2 cellular contexts compared by ENCODE assay signal in the genomic region with DNA sequence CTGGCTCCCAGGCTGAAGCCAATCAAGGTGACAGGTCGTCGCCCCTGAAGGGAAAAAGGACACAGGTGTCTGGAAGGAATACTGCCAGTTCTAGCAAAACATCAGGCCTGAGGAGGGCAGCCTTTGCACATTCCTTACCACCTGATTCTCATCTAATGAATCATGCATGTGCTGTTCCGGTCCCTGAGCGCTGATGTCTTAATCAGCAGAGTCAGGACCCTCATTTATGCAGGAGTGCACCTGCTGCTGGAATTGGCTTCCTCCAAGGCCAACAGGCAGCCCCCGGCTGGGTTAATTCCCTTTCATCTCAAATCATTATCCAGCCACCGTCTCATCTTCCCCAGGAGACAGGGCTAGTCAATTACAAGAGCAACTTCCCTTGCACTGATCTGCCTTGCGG.
TF ChIP-seq lines count a peak whose summit lies in the region.

No MANE protein-coding gene starts in this region.

TF ChIP-seq in SK-N-SH treated with all-trans-retinoic acid at 6 μM for 48 hours, 23 proteins besides CTCF, POLR2A, EP300 and RAD21 (continued from another document):
- TF ChIP-seq, protein P1, sequence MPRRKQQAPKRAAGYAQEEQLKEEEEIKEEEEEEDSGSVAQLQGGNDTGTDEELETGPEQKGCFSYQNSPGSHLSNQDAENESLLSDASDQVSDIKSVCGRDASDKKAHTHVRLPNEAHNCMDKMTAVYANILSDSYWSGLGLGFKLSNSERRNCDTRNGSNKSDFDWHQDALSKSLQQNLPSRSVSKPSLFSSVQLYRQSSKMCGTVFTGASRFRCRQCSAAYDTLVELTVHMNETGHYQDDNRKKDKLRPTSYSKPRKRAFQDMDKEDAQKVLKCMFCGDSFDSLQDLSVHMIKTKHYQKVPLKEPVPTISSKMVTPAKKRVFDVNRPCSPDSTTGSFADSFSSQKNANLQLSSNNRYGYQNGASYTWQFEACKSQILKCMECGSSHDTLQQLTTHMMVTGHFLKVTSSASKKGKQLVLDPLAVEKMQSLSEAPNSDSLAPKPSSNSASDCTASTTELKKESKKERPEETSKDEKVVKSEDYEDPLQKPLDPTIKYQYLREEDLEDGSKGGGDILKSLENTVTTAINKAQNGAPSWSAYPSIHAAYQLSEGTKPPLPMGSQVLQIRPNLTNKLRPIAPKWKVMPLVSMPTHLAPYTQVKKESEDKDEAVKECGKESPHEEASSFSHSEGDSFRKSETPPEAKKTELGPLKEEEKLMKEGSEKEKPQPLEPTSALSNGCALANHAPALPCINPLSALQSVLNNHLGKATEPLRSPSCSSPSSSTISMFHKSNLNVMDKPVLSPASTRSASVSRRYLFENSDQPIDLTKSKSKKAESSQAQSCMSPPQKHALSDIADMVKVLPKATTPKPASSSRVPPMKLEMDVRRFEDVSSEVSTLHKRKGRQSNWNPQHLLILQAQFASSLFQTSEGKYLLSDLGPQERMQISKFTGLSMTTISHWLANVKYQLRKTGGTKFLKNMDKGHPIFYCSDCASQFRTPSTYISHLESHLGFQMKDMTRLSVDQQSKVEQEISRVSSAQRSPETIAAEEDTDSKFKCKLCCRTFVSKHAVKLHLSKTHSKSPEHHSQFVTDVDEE (CRISPR knock-in tag; IDR thresholded peaks at IDR 0.05) = no peak
- TF ChIP-seq, protein P2, sequence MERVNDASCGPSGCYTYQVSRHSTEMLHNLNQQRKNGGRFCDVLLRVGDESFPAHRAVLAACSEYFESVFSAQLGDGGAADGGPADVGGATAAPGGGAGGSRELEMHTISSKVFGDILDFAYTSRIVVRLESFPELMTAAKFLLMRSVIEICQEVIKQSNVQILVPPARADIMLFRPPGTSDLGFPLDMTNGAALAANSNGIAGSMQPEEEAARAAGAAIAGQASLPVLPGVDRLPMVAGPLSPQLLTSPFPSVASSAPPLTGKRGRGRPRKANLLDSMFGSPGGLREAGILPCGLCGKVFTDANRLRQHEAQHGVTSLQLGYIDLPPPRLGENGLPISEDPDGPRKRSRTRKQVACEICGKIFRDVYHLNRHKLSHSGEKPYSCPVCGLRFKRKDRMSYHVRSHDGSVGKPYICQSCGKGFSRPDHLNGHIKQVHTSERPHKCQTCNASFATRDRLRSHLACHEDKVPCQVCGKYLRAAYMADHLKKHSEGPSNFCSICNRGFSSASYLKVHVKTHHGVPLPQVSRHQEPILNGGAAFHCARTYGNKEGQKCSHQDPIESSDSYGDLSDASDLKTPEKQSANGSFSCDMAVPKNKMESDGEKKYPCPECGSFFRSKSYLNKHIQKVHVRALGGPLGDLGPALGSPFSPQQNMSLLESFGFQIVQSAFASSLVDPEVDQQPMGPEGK (CRISPR knock-in tag; IDR thresholded peaks at IDR 0.05; ENCODE audit: borderline replicate concordance) = no peak
- TF ChIP-seq RARB (CRISPR knock-in tag; IDR thresholded peaks at IDR 0.05) = no peak
- TF ChIP-seq ZNF565 (CRISPR knock-in tag; conservative IDR thresholded peaks at IDR 0.05; ENCODE audit: low read depth) = no peak
- TF ChIP-seq TOX (CRISPR knock-in tag; IDR thresholded peaks at IDR 0.05; ENCODE audit: borderline replicate concordance) = no peak
- TF ChIP-seq, protein P3, sequence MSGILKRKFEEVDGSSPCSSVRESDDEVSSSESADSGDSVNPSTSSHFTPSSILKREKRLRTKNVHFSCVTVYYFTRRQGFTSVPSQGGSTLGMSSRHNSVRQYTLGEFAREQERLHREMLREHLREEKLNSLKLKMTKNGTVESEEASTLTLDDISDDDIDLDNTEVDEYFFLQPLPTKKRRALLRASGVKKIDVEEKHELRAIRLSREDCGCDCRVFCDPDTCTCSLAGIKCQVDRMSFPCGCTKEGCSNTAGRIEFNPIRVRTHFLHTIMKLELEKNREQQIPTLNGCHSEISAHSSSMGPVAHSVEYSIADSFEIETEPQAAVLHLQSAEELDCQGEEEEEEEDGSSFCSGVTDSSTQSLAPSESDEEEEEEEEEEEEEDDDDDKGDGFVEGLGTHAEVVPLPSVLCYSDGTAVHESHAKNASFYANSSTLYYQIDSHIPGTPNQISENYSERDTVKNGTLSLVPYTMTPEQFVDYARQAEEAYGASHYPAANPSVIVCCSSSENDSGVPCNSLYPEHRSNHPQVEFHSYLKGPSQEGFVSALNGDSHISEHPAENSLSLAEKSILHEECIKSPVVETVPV (CRISPR knock-in tag; IDR thresholded peaks at IDR 0.05) = no peak
- TF ChIP-seq ESRRG (CRISPR knock-in tag; IDR thresholded peaks at IDR 0.05) = no peak
- TF ChIP-seq, protein P4, sequence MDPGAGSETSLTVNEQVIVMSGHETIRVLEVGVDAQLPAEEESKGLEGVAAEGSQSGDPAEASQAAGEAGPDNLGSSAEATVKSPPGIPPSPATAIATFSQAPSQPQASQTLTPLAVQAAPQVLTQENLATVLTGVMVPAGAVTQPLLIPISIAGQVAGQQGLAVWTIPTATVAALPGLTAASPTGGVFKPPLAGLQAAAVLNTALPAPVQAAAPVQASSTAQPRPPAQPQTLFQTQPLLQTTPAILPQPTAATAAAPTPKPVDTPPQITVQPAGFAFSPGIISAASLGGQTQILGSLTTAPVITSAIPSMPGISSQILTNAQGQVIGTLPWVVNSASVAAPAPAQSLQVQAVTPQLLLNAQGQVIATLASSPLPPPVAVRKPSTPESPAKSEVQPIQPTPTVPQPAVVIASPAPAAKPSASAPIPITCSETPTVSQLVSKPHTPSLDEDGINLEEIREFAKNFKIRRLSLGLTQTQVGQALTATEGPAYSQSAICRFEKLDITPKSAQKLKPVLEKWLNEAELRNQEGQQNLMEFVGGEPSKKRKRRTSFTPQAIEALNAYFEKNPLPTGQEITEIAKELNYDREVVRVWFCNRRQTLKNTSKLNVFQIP (CRISPR knock-in tag; IDR thresholded peaks at IDR 0.05; ENCODE audit: borderline replicate concordance, low read depth) = no peak

TF ChIP-seq in WTC11, 78 proteins besides CTCF, POLR2A, EP300 and RAD21 (continued from another document):
- no peak for TF ChIP-seq IRF2 (CRISPR knock-in tag; IDR thresholded peaks at IDR 0.05; ENCODE audit: borderline replicate concordance, low read depth)
- no peak for TF ChIP-seq GRHL2 (CRISPR knock-in tag; IDR thresholded peaks at IDR 0.05; ENCODE audit: insufficient replicate concordance, severe bottlenecking)
- TF ChIP-seq, protein P5, sequence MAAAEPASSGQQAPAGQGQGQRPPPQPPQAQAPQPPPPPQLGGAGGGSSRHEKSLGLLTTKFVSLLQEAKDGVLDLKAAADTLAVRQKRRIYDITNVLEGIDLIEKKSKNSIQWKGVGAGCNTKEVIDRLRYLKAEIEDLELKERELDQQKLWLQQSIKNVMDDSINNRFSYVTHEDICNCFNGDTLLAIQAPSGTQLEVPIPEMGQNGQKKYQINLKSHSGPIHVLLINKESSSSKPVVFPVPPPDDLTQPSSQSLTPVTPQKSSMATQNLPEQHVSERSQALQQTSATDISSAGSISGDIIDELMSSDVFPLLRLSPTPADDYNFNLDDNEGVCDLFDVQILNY (CRISPR knock-in tag; IDR thresholded peaks at IDR 0.05) = no peak
- TF ChIP-seq, protein P6, sequence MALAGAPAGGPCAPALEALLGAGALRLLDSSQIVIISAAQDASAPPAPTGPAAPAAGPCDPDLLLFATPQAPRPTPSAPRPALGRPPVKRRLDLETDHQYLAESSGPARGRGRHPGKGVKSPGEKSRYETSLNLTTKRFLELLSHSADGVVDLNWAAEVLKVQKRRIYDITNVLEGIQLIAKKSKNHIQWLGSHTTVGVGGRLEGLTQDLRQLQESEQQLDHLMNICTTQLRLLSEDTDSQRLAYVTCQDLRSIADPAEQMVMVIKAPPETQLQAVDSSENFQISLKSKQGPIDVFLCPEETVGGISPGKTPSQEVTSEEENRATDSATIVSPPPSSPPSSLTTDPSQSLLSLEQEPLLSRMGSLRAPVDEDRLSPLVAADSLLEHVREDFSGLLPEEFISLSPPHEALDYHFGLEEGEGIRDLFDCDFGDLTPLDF (CRISPR knock-in tag; IDR thresholded peaks at IDR 0.05) = no peak
- TF ChIP-seq CREB1 (CRISPR knock-in tag; IDR thresholded peaks at IDR 0.05) = no peak
- TF ChIP-seq, protein P7, sequence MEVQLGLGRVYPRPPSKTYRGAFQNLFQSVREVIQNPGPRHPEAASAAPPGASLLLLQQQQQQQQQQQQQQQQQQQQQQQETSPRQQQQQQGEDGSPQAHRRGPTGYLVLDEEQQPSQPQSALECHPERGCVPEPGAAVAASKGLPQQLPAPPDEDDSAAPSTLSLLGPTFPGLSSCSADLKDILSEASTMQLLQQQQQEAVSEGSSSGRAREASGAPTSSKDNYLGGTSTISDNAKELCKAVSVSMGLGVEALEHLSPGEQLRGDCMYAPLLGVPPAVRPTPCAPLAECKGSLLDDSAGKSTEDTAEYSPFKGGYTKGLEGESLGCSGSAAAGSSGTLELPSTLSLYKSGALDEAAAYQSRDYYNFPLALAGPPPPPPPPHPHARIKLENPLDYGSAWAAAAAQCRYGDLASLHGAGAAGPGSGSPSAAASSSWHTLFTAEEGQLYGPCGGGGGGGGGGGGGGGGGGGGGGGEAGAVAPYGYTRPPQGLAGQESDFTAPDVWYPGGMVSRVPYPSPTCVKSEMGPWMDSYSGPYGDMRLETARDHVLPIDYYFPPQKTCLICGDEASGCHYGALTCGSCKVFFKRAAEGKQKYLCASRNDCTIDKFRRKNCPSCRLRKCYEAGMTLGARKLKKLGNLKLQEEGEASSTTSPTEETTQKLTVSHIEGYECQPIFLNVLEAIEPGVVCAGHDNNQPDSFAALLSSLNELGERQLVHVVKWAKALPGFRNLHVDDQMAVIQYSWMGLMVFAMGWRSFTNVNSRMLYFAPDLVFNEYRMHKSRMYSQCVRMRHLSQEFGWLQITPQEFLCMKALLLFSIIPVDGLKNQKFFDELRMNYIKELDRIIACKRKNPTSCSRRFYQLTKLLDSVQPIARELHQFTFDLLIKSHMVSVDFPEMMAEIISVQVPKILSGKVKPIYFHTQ (CRISPR knock-in tag; IDR thresholded peaks at IDR 0.05) = no peak
